ENCODE assay signal across 13 cellular contexts in genomic region chr6:158595223-158595622, GRCh38. TPM values are rescaled to one million over a fixed set of nuclear protein-coding genes. Genes with fewer than 3 reads are reported as not detected.
DNase-seq lines count a peak whose midpoint lies in the region; ATAC-seq and TF ChIP-seq lines count a peak whose summit lies in the region.
"Had no signal": no experiment of that assay in that cellular context is flagged by ENCODE, and none has a peak within 500 bp of the region (broad histone marks: within the 10 kb centered on the region; RNA-seq: fewer than 3 reads in every experiment).

No MANE protein-coding gene starts in this region.

- H3K9me2 ChIP-seq in PC-3 (replicated peaks; ENCODE audit: low read length) = no peaks in the 10 kb centered on the region

- H3K27ac ChIP-seq in 22Rv1 (no peak overlapping the region), PC-3 (ENCODE audit: low read length) (no peak overlapping the region), ovary (no peak overlapping the region)
- H3K27ac ChIP-seq in CD4-positive, alpha-beta T cell (ENCODE audit: low read depth, low read length) = no peak overlapping the region
- H3K27ac ChIP-seq: ascending aorta had no signal

- peak; percentile 44 for TF ChIP-seq CTCF in 22Rv1 (IDR thresholded peaks at IDR 0.05)
- peak; percentile 50 for TF ChIP-seq CTCF in CD4-positive, alpha-beta T cell (IDR thresholded peaks at IDR 0.05)
- peak; percentile 52 for TF ChIP-seq CTCF in PC-3 (conservative IDR thresholded peaks at IDR 0.05; ENCODE audit: low read depth, low read length)
- TF ChIP-seq CTCF in ovary (IDR thresholded peaks at IDR 0.05) = no peak

- H3K9me3 ChIP-seq in CD4-positive, alpha-beta T cell (ENCODE audit: control insufficient read depth, low read length) = no peaks in the 10 kb centered on the region
- H3K9me3 ChIP-seq in PC-3 (ENCODE audit: low read length) (no peaks in the 10 kb centered on the region), ovary (no peaks in the 10 kb centered on the region)
- H3K9me3 ChIP-seq: ascending aorta had no signal

- WGBS in ovary, 3 donors = 87 to 94% (median 93%) methylated on average over 5 of the region's 5 CpGs

- no peaks in the 10 kb centered on the region for H3K79me2 ChIP-seq in PC-3 (ENCODE audit: low read length)

- no peak overlapping the region for H2AFZ ChIP-seq in PC-3 (ENCODE audit: low read length)

- no peak for TF ChIP-seq POLR2A in erythroblast (IDR thresholded peaks at IDR 0.05; ENCODE audit: low read length)
- no peak for TF ChIP-seq POLR2A in ovary (IDR thresholded peaks at IDR 0.05)

- POLR2A ChIA-PET in CD4-positive, alpha-beta T cell (lab: Charles Lee) = no interaction called here
- POLR2A ChIA-PET in PC-3 (lab: Charles Lee; ENCODE audit: unreplicated experiment) = no interaction called here

- no peak overlapping the region for H3K4me3 Mint-ChIP-seq in CD4-positive, alpha-beta T cell
- H3K4me3 Mint-ChIP-seq: WTC11 had no signal

- H3F3A ChIP-seq in PC-3 (ENCODE audit: low read length, unreplicated experiment) = no peaks in the 10 kb centered on the region

- no peaks in the 10 kb centered on the region for H3K27me3 ChIP-seq in CD4-positive, alpha-beta T cell (ENCODE audit: control insufficient read depth, insufficient read depth, low read length)
- H3K27me3 ChIP-seq in PC-3 (ENCODE audit: low read length) = no peaks in the 10 kb centered on the region
- H3K27me3 ChIP-seq in ovary = no peaks in the 10 kb centered on the region
- H3K27me3 ChIP-seq: ascending aorta had no signal

- no peaks in the 10 kb centered on the region for H3K4me1 ChIP-seq in PC-3 (ENCODE audit: insufficient read depth, low read length)
- H3K4me1 ChIP-seq in ovary (ENCODE audit: insufficient read depth) = no peaks in the 10 kb centered on the region
- H3K4me1 ChIP-seq: ascending aorta had no signal

- intact Hi-C loops in CD4-positive, alpha-beta T cell (cut with DNase I, micrococcal nuclease) = no loop called here
- intact Hi-C loops in PC-3 (cut with micrococcal nuclease) (no loop called here), ovary (cut with DNase I) (no loop called here)

- no peaks in the 10 kb centered on the region for H3K9me3 Mint-ChIP-seq in CD4-positive, alpha-beta T cell
- H3K9me3 Mint-ChIP-seq: WTC11 had no signal

- CTCF ChIA-PET in CD4-positive, alpha-beta T cell (lab: Charles Lee) = interaction anchor here (1.0 to 1.9 kb wide), 2 partner anchors 9 to 374 kb away, joined by 4 to 9 read pairs; no protein-coding TSS in a partner anchor
- CTCF ChIA-PET in PC-3 (lab: Charles Lee) = interaction anchor here (0.5 to 1.5 kb wide), 2 partner anchors 42 to 381 kb away, joined by 4 read pairs; no protein-coding TSS in a partner anchor

- H3K36me3 Mint-ChIP-seq in CD4-positive, alpha-beta T cell (ENCODE audit: low read depth) = peaks cover 86% of the 10 kb centered on the region

- H3K9ac ChIP-seq in PC-3 (ENCODE audit: low read length) = no peak overlapping the region

- H3K36me3 ChIP-seq in PC-3 (ENCODE audit: low read depth, low read length) = no peaks in the 10 kb centered on the region; the same call in 1 of the 2 replicates
- H3K36me3 ChIP-seq in ovary = no peaks in the 10 kb centered on the region

- no peaks in the 10 kb centered on the region for H4K20me1 ChIP-seq in PC-3 (ENCODE audit: low read length)

- DNase-seq in CD4-positive, alpha-beta T cell = peak in 1 of 10 experiments; percentile 9
- no peak for DNase-seq in PC-3
- DNase-seq in erythroblast (lab: John Stamatoyannopoulos, UW) = peak; percentile 11 to 24
- no peak for DNase-seq in ovary
- DNase-seq in activated effector memory CD4-positive, alpha-beta T cell treated with Interleukin-2 at 50 U/mL for 16 hours = no peak
- DNase-seq: GDM1, midbrain, NCI-H748 treated with DMSO at 0.1 percent for 48 hours had no signal

- no TSS peak for BruUV-seq in PC-3 (replicated peaks; lab: Mats Ljungman, UMichigan)

- no peaks in the 10 kb centered on the region for H3K4me1 Mint-ChIP-seq in CD4-positive, alpha-beta T cell (ENCODE audit: low read depth)
- H3K4me1 Mint-ChIP-seq: WTC11 had no signal

- no peaks in the 10 kb centered on the region for H3K27me3 Mint-ChIP-seq in CD4-positive, alpha-beta T cell

- H3K4me3 ChIP-seq in PC-3 (ENCODE audit: low read length) = no peak overlapping the region
- H3K4me3 ChIP-seq in ovary = no peak overlapping the region
- H3K4me3 ChIP-seq: ascending aorta had no signal

- TF ChIP-seq EP300 in ovary (IDR thresholded peaks at IDR 0.05) = no peak

- ATAC-seq in CD4-positive, alpha-beta T cell (ENCODE audit: poor library complexity) = peak; percentile 71
- ATAC-seq in PC-3 (no peak), esophagus mucosa (no peak), GM18867 (IDR thresholded peaks at IDR 0.05; ENCODE audit: unreplicated experiment) (no peak)
- ATAC-seq: WTC11 had no signal

- H3K4me2 ChIP-seq in PC-3 (ENCODE audit: low read length) = no peak overlapping the region

- H3K27ac Mint-ChIP-seq in CD4-positive, alpha-beta T cell = peak overlapping the region; percentile 8
- H3K27ac Mint-ChIP-seq: WTC11 had no signal

RNA-seq across cellular contexts. Expression of gene TMEM181, which starts 35.3 kb away (rescaled TPM):
- 10 to 100 TPM; 10.2 to 10.9 TPM for total RNA-seq in CD4-positive, alpha-beta T cell
- total RNA-seq in PC-3 (2014; rRNA removed) = 10.4 and 13.7 TPM in 2 replicates
- total RNA-seq in ovary = 10 to 100 TPM in 6 of 7 donors, 1 to 10 TPM in 1; 7.9 to 18.1 (median 12.7) TPM
- 10 to 100 TPM in 1 of 2 donors, 1 to 10 TPM in 1; 7.3 to 21.9 TPM for polyA plus RNA-seq in ovary
- total RNA-seq in esophagus mucosa = 12.9 TPM

RNA-seq across cellular contexts. Expression of gene DYNLT1, which starts 49.3 kb away (rescaled TPM):
- total RNA-seq in CD4-positive, alpha-beta T cell = 100 to 1,000 TPM; 170 to 182 TPM
- total RNA-seq in PC-3 (2014; rRNA removed) = 35.0 and 50.5 TPM in 2 replicates
- total RNA-seq in ovary = 100 to 1,000 TPM in 4 of 7 donors, 10 to 100 TPM in 3; 50.0 to 115 (median 102) TPM
- polyA plus RNA-seq in ovary = 100 to 1,000 TPM; 114 to 217 TPM
- 143 TPM for total RNA-seq in esophagus mucosa

RNA-seq across cellular contexts. Expression of gene SYTL3, which starts 54.6 kb away (rescaled TPM):
- 10 to 100 TPM; 41.2 to 42.7 TPM for total RNA-seq in CD4-positive, alpha-beta T cell
- total RNA-seq in PC-3 (2014; rRNA removed) (1.7 and 1.8 TPM in 2 replicates), ovary (1 to 10 TPM; 1.7 to 7.8 (median 2.5) TPM), esophagus mucosa (1.7 TPM)
- polyA plus RNA-seq in ovary = 1 to 10 TPM; 1.9 to 3.3 TPM

Comparison
In these comparisons a context has a peak if more than half of its experiments do, and no peak if none do; other contexts are left out.
1. CTCF ChIP-seq: peak in 22Rv1 (single experiment), CD4-positive, alpha-beta T cell (single experiment) and PC-3 (single experiment); none in ovary (0 of 3).
2. DNase-seq: peak in erythroblast (2 of 2); none in PC-3 (single experiment), ovary (0 of 5) and activated effector memory CD4-positive, alpha-beta T cell treated with Interleukin-2 at 50 U/mL for 16 hours (single experiment).
3. RNA of gene SYTL3, which starts 54.6 kb away (total RNA-seq): 41.2 to 42.7 TPM in CD4-positive, alpha-beta T cell; 1.7 to 7.8 TPM in ovary, 1.7 to 1.8 TPM in PC-3 and 1.7 TPM in esophagus mucosa (single experiment); every median in the first group is over 4 times any median in the second.